ENCODE assay signal across 15 cellular contexts in the genomic region with DNA sequence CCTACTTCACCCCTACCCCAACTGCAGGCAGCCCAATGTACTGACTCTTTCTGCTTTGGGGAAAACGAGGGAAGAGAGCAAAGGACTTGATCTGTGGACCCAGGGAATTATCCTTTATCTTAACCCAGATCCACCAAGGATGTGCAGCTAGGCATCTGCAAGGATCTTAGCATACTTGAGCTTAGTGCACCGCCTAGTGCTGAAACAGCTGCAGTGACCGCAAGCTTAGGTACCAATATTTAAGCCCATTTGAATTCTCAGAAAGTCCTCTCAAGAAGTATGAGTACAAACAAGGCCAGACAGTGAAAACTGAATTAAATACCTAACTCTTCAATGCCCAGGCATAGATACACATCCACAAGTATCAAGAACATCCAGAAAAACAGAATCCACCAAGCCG.
DNase-seq lines count a peak whose midpoint lies in the region; ATAC-seq and TF ChIP-seq lines count a peak whose summit lies in the region.
"Had no signal": no experiment of that assay in that cellular context is flagged by ENCODE, and none has a peak within 500 bp of the region (broad histone marks: within the 10 kb centered on the region; RNA-seq: fewer than 3 reads in every experiment).

No MANE protein-coding gene starts in this region.

- H3K4me1 ChIP-seq in iPS DF 6.9 (ENCODE audit: control insufficient read depth, insufficient read depth, low read length): no peaks in the 10 kb centered on the region
- H3K4me1 ChIP-seq: HAP-1, right atrium auricular region, vagina had no signal

- H2AFZ ChIP-seq in SU-DHL-6 (ENCODE audit: low read depth, low read length, severe bottlenecking): no peak overlapping the region

- ATAC-seq in GM21528 (IDR thresholded peaks at IDR 0.05; ENCODE audit: low FRiP score, unreplicated experiment): no peak
- no peak for ATAC-seq in GM19324 (IDR thresholded peaks at IDR 0.05; ENCODE audit: low FRiP score, unreplicated experiment)
- ATAC-seq in HG02642 (IDR thresholded peaks at IDR 0.05; ENCODE audit: poor library complexity, unreplicated experiment): no peak

- H3K27ac ChIP-seq in SU-DHL-6 (ENCODE audit: low read depth, low read length) (no peak overlapping the region), iPS DF 6.9 (ENCODE audit: low read length) (no peak overlapping the region)
- H3K27ac ChIP-seq: right atrium auricular region, vagina had no signal

- no CpG with 5 or more reads among the region's 4 CpGs for WGBS in iPS DF 6.9 (ENCODE audit: insufficient coverage, insufficient read length)

- H3K4me2 ChIP-seq in SU-DHL-6 (ENCODE audit: low read depth, low read length, poor library complexity, severe bottlenecking): no peak overlapping the region

- H3K27me3 ChIP-seq in SU-DHL-6 (ENCODE audit: low read length): no peaks in the 10 kb centered on the region
- no peaks in the 10 kb centered on the region for H3K27me3 ChIP-seq in iPS DF 6.9 (ENCODE audit: control insufficient read depth, insufficient read depth, low read length)
- H3K27me3 ChIP-seq: right atrium auricular region, vagina had no signal

- H3K36me3 ChIP-seq in SU-DHL-6 (ENCODE audit: low read length) (no peaks in the 10 kb centered on the region), iPS DF 6.9 (ENCODE audit: control insufficient read depth, insufficient read depth, low read length) (no peaks in the 10 kb centered on the region)
- H3K36me3 ChIP-seq: HAP-1, right atrium auricular region, vagina had no signal

- no peaks in the 10 kb centered on the region for H3K9me2 ChIP-seq in SU-DHL-6 (replicated peaks; ENCODE audit: insufficient read depth, low read length)

- H4K20me1 ChIP-seq in SU-DHL-6 (ENCODE audit: low read depth, low read length): no peaks in the 10 kb centered on the region

- no peaks in the 10 kb centered on the region for H3F3A ChIP-seq in SU-DHL-6 (ENCODE audit: insufficient read depth)

- H3K79me2 ChIP-seq in SU-DHL-6 (ENCODE audit: insufficient read depth, low read length): no peaks in the 10 kb centered on the region

- H3K9me3 ChIP-seq in SU-DHL-6 (ENCODE audit: insufficient read depth, low read length): 0 out of 2 replicates have a peak, but pooled peaks cover 6% of the 10 kb centered on the region
- no peaks in the 10 kb centered on the region; the same call in 1 of the 2 replicates for H3K9me3 ChIP-seq in iPS DF 6.9 (ENCODE audit: control insufficient read depth, insufficient read depth, low read length)
- H3K9me3 ChIP-seq: vagina had no signal

- no peak overlapping the region for H3K4me3 ChIP-seq in SU-DHL-6 (ENCODE audit: insufficient read depth, low read length, poor library complexity, severe bottlenecking)
- no peak overlapping the region for H3K4me3 ChIP-seq in iPS DF 6.9 (ENCODE audit: low read length)
- H3K4me3 ChIP-seq: HAP-1, right atrium auricular region, vagina had no signal

- peak; percentile 13 for TF ChIP-seq CTCF in SU-DHL-6 (IDR thresholded peaks at IDR 0.05; ENCODE audit: insufficient read depth, low read length, poor library complexity, severe bottlenecking)

- no peak overlapping the region for H3K9ac ChIP-seq in SU-DHL-6 (ENCODE audit: low read length)

- DNase-seq in ELF-1 (ENCODE audit: low read depth, low spot score): peak; percentile 31
- DNase-seq in NCI-H128 (lab: John Stamatoyannopoulos, UW; ENCODE audit: unreplicated experiment): peak; percentile 21
- DNase-seq in iPS DF 6.9 (ENCODE audit: low read depth, low spot score): peak; percentile 45
- DNase-seq in NCI-H1105 (lab: John Stamatoyannopoulos, UW): no peak
- DNase-seq: DMS79, mesenchymal stem cell, NCI-H2081, T-helper 2 cell had no signal
